In the genomic region with DNA sequence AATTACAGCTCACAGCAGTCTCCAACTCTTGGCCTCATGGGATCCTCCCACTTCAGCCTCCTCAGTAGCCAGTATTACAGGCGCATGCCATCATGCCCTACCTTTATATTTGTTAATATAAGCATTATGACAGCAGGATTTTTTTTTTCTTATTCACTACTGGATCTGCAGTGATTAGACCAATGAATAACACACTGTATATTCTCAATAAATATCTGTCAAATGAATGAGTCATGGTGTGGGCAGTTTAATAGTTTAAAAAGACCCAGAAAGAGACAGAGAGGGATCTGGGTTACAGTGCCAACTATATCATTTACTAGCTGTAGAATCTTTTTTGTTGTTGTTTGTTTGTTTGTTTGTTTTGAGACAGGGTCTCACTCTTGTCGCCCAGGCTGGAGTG, we compare ENCODE assay signal across 28 cellular contexts.
"Had no signal": no experiment of that assay in that cellular context is flagged by ENCODE, and none has a peak within 500 bp of the region (broad histone marks: within the 10 kb centered on the region; RNA-seq: fewer than 3 reads in every experiment).

No MANE protein-coding gene starts in this region.

- H3K36me3 ChIP-seq: neural progenitor cell, sigmoid colon, thoracic aorta had no signal

- H3K4me2 ChIP-seq: neural progenitor cell had no signal

- H3K9ac ChIP-seq: neural progenitor cell, parathyroid adenoma had no signal

- H3K4me1 ChIP-seq: neural progenitor cell, parathyroid adenoma, psoas muscle, sigmoid colon had no signal

- H3K27ac Mint-ChIP-seq: activated naive CD4-positive, alpha-beta T cell treated with anti-CD3 and anti-CD28 coated beads for 36 hours; activated naive CD8-positive, alpha-beta T cell treated with anti-CD3 and anti-CD28 coated beads for 36 hours; natural killer cell; neural progenitor cell; stimulated activated effector memory CD8-positive, alpha-beta T cell treated with anti-CD3 and anti-CD28 coated beads, Interleukin-12 subunit alpha, Interleukin-12 subunit beta, amount 100 ng/mL, for 72 hours; stimulated activated naive CD8-positive, alpha-beta T cell treated with anti-CD3 and anti-CD28 coated beads, Interleukin-15, Interleukin-2, amounts not matched to agents 100 ng/mL and 50 ng/mL, for 24 hours had no signal

- H3K4me1 Mint-ChIP-seq: activated naive CD8-positive, alpha-beta T cell treated with anti-CD3 and anti-CD28 coated beads for 36 hours; natural killer cell; stimulated activated effector memory CD8-positive, alpha-beta T cell treated with anti-CD3 and anti-CD28 coated beads, Interleukin-12 subunit alpha, Interleukin-12 subunit beta, amount 100 ng/mL, for 72 hours had no signal

- ATAC-seq: esophagus mucosa; left cardiac atrium; natural killer cell; psoas muscle; stimulated activated effector memory CD8-positive, alpha-beta T cell treated with anti-CD3 and anti-CD28 coated beads, Interleukin-12 subunit alpha, Interleukin-12 subunit beta, amount 100 ng/mL, for 72 hours had no signal

- H3K4me3 Mint-ChIP-seq: activated naive CD4-positive, alpha-beta T cell treated with anti-CD3 and anti-CD28 coated beads for 36 hours; activated naive CD8-positive, alpha-beta T cell treated with anti-CD3 and anti-CD28 coated beads for 36 hours; mesothelial cell of epicardium; natural killer cell; neural progenitor cell; stimulated activated effector memory CD8-positive, alpha-beta T cell treated with anti-CD3 and anti-CD28 coated beads, Interleukin-12 subunit alpha, Interleukin-12 subunit beta, amount 100 ng/mL, for 72 hours; stimulated activated naive CD8-positive, alpha-beta T cell treated with anti-CD3 and anti-CD28 coated beads, Interleukin-15, Interleukin-2, amounts not matched to agents 100 ng/mL and 50 ng/mL, for 24 hours had no signal

- H3K9me3 Mint-ChIP-seq: activated naive CD4-positive, alpha-beta T cell treated with anti-CD3 and anti-CD28 coated beads for 36 hours; natural killer cell; stimulated activated effector memory CD8-positive, alpha-beta T cell treated with anti-CD3 and anti-CD28 coated beads, Interleukin-12 subunit alpha, Interleukin-12 subunit beta, amount 100 ng/mL, for 72 hours; stimulated activated naive CD8-positive, alpha-beta T cell treated with anti-CD3 and anti-CD28 coated beads, Interleukin-15, Interleukin-2, amounts not matched to agents 100 ng/mL and 50 ng/mL, for 24 hours had no signal

- H2AFZ ChIP-seq: neural progenitor cell, parathyroid adenoma had no signal

- H3K4me3 ChIP-seq: neural progenitor cell, psoas muscle, sigmoid colon, thoracic aorta had no signal

- H3K27ac ChIP-seq: neural progenitor cell, parathyroid adenoma, psoas muscle, sigmoid colon, thoracic aorta had no signal

- H3K79me2 ChIP-seq: parathyroid adenoma had no signal

- H3K9me3 ChIP-seq: psoas muscle, thoracic aorta had no signal

- FAIRE-seq: endothelial cell of umbilical vein, frontal cortex, small intestine, urothelium cell line had no signal

- H3K27me3 ChIP-seq: neural progenitor cell, sigmoid colon had no signal

- DNase-seq: activated CD4-positive, alpha-beta T cell treated with anti-CD3 and anti-CD28 coated beads for 4 hours; activated CD4-positive, alpha-beta T cell treated with anti-CD3 and anti-CD28 coated beads, Interleukin-2, amount 50 U/mL, for 4 hours; activated effector memory CD4-positive, alpha-beta T cell treated with Interleukin-2 at 50 U/mL for 16 hours; activated naive CD4-positive, alpha-beta T cell treated with anti-CD3 and anti-CD28 coated beads for 36 hours; activated naive CD8-positive, alpha-beta T cell treated with anti-CD3 and anti-CD28 coated beads for 36 hours; activated T-cell treated with anti-CD3 and anti-CD28 coated beads for 4 hours; amniotic stem cell; central memory CD4-positive, alpha-beta T cell; glutamatergic neuron; islet precursor cell; left cardiac atrium; natural killer cell; occipital lobe; psoas muscle; sigmoid colon; small intestine; stimulated activated CD4-positive, alpha-beta T cell treated with anti-CD3 and anti-CD28 coated beads, Interleukin-4, amount 100 ng/mL, for 24 hours; trophoblast cell had no signal

- H3K36me3 Mint-ChIP-seq: activated naive CD8-positive, alpha-beta T cell treated with anti-CD3 and anti-CD28 coated beads for 36 hours; natural killer cell; neural progenitor cell; stimulated activated effector memory CD8-positive, alpha-beta T cell treated with anti-CD3 and anti-CD28 coated beads, Interleukin-12 subunit alpha, Interleukin-12 subunit beta, amount 100 ng/mL, for 72 hours had no signal
